In the genomic region with DNA sequence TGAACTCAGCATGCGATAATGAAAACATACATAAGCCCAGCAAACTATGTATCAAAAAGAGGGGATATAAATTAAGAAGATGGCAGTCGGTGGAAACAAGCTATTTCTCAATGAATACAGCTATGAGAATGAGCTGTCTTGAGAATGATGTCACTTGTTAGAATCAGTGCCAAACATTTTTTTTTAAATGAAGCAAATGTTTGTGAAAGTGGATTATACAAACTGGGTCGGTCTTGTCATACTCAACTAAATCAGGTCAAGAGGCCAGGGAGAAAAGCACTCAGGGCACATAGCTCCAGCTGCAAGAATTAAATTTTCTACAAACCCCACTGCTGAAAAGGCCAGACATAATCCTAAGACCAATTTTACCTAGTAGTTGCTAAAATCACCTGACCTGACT, we compare ENCODE assay signal across 28 cellular contexts.
DNase-seq lines count a peak whose midpoint lies in the region; ATAC-seq, FAIRE-seq and TF ChIP-seq lines count a peak whose summit lies in the region.
"Had no signal": no experiment of that assay in that cellular context is flagged by ENCODE, and none has a peak within 500 bp of the region (broad histone marks: within the 10 kb centered on the region; RNA-seq: fewer than 3 reads in every experiment).

No MANE protein-coding gene starts in this region.

- H4K5ac ChIP-seq in IMR-90 (ENCODE audit: low read depth, low read length), result no peak overlapping the region

- BruUV-seq in IMR-90 (replicated peaks; lab: Mats Ljungman, UMichigan), result no TSS peak

- no peak overlapping the region for H3K27ac Mint-ChIP-seq in T-cell
- no peak overlapping the region for H3K27ac Mint-ChIP-seq in activated naive CD8-positive, alpha-beta T cell treated with anti-CD3 and anti-CD28 coated beads, Interleukin-2, amount 50 U/mL, for 24 hours
- H3K27ac Mint-ChIP-seq: activated naive CD4-positive, alpha-beta T cell treated with anti-CD3 and anti-CD28 coated beads, Interleukin-2, amount 50 U/mL, for 24 hours; activated T-helper 17 cell treated with anti-CD3 and anti-CD28 coated beads, Interleukin-2, amount 50 U/mL, for 72 hours; effector memory CD8-positive, alpha-beta T cell; naive thymus-derived CD4-positive, alpha-beta T cell; stimulated activated memory B cell treated with anti-CD40 and anti-IgM and Interleukin-4, amounts not matched to agents 10 μg/mL and 1 μg/mL and 100 μg/mL, for 72 hours had no signal

- no peak overlapping the region for H2BK15ac ChIP-seq in IMR-90 (ENCODE audit: low read depth, low read length)

- no peak overlapping the region for H3K18ac ChIP-seq in IMR-90 (ENCODE audit: low read depth, low read length)

- H3K4me3 Mint-ChIP-seq in T-cell, result no peak overlapping the region
- no peak overlapping the region for H3K4me3 Mint-ChIP-seq in activated naive CD8-positive, alpha-beta T cell treated with anti-CD3 and anti-CD28 coated beads, Interleukin-2, amount 50 U/mL, for 24 hours
- H3K4me3 Mint-ChIP-seq: activated naive CD4-positive, alpha-beta T cell treated with anti-CD3 and anti-CD28 coated beads, Interleukin-2, amount 50 U/mL, for 24 hours; activated T-helper 17 cell treated with anti-CD3 and anti-CD28 coated beads, Interleukin-2, amount 50 U/mL, for 72 hours; effector memory CD8-positive, alpha-beta T cell; naive thymus-derived CD4-positive, alpha-beta T cell; stimulated activated memory B cell treated with anti-CD40 and anti-IgM and Interleukin-4, amounts not matched to agents 10 μg/mL and 1 μg/mL and 100 μg/mL, for 72 hours had no signal

- no peaks in the 10 kb centered on the region for H3K36me3 Mint-ChIP-seq in T-cell
- H3K36me3 Mint-ChIP-seq in activated naive CD8-positive, alpha-beta T cell treated with anti-CD3 and anti-CD28 coated beads, Interleukin-2, amount 50 U/mL, for 24 hours (ENCODE audit: low read depth), result no peaks in the 10 kb centered on the region
- H3K36me3 Mint-ChIP-seq: activated naive CD4-positive, alpha-beta T cell treated with anti-CD3 and anti-CD28 coated beads, Interleukin-2, amount 50 U/mL, for 24 hours; naive thymus-derived CD4-positive, alpha-beta T cell; stimulated activated memory B cell treated with anti-CD40 and anti-IgM and Interleukin-4, amounts not matched to agents 10 μg/mL and 1 μg/mL and 100 μg/mL, for 72 hours had no signal

- no peak overlapping the region for H2AK5ac ChIP-seq in IMR-90 (ENCODE audit: low read depth, low read length)

- H3K9ac ChIP-seq in IMR-90 (ENCODE audit: low read depth, low read length), result no peak overlapping the region
- H3K9ac ChIP-seq: BLaER1, KMS-11 had no signal

- in situ Hi-C loops in IMR-90 (cut with MboI; ENCODE audit: low sequenced_read_pairs), result no loop called here

- no peak overlapping the region for H3K23ac ChIP-seq in IMR-90 (ENCODE audit: low read depth, low read length)

- no peak for TF ChIP-seq RAD21 in IMR-90 (IDR thresholded peaks at IDR 0.05; ENCODE audit: low read length)

- H3K27me3 Mint-ChIP-seq in T-cell, result no peaks in the 10 kb centered on the region
- H3K27me3 Mint-ChIP-seq in activated naive CD8-positive, alpha-beta T cell treated with anti-CD3 and anti-CD28 coated beads, Interleukin-2, amount 50 U/mL, for 24 hours, result no peaks in the 10 kb centered on the region
- H3K27me3 Mint-ChIP-seq: activated naive CD4-positive, alpha-beta T cell treated with anti-CD3 and anti-CD28 coated beads, Interleukin-2, amount 50 U/mL, for 24 hours; activated T-helper 17 cell treated with anti-CD3 and anti-CD28 coated beads, Interleukin-2, amount 50 U/mL, for 72 hours; effector memory CD8-positive, alpha-beta T cell; naive thymus-derived CD4-positive, alpha-beta T cell; stimulated activated memory B cell treated with anti-CD40 and anti-IgM and Interleukin-4, amounts not matched to agents 10 μg/mL and 1 μg/mL and 100 μg/mL, for 72 hours had no signal

- intact Hi-C loops in IMR-90 (cut with micrococcal nuclease), result no loop called here

- H3K9me1 ChIP-seq in IMR-90 (ENCODE audit: insufficient read depth, low read length), result no peaks in the 10 kb centered on the region

- POLR2A ChIA-PET in IMR-90 (lab: Charles Lee; ENCODE audit: unreplicated experiment), result no interaction called here
- POLR2A ChIA-PET in T-cell (lab: Charles Lee), result interaction anchor here in 1 of 2 donors (0.7 kb wide), 1 partner anchor 52 kb away, joined by 3 read pairs; no protein-coding TSS in a partner anchor

- H2AK9ac ChIP-seq in IMR-90 (replicated peaks; ENCODE audit: low read depth, low read length, poor library complexity), result no peak overlapping the region

- WGBS in IMR-90 (ENCODE audit: extremely low coverage in 2 of 2, insufficient read length in 1 of 2), 2 experiments, result no CpG with 5 or more reads among the region's 3 CpGs

- H3K4me1 Mint-ChIP-seq in T-cell, result no peaks in the 10 kb centered on the region
- no peaks in the 10 kb centered on the region for H3K4me1 Mint-ChIP-seq in activated naive CD8-positive, alpha-beta T cell treated with anti-CD3 and anti-CD28 coated beads, Interleukin-2, amount 50 U/mL, for 24 hours
- H3K4me1 Mint-ChIP-seq: activated naive CD4-positive, alpha-beta T cell treated with anti-CD3 and anti-CD28 coated beads, Interleukin-2, amount 50 U/mL, for 24 hours; activated T-helper 17 cell treated with anti-CD3 and anti-CD28 coated beads, Interleukin-2, amount 50 U/mL, for 72 hours; naive thymus-derived CD4-positive, alpha-beta T cell; stimulated activated memory B cell treated with anti-CD40 and anti-IgM and Interleukin-4, amounts not matched to agents 10 μg/mL and 1 μg/mL and 100 μg/mL, for 72 hours had no signal

- H4K91ac ChIP-seq in IMR-90 (ENCODE audit: insufficient read depth, low read depth, low read length), result no peak overlapping the region

- CTCF ChIA-PET in IMR-90 (lab: Yijun Ruan, JAX), result interaction anchor here (0.6 kb wide), 1 partner anchor 1788 kb away, joined by 5 read pairs; no protein-coding TSS in a partner anchor
- CTCF ChIA-PET in T-cell (lab: Charles Lee), result interaction anchor here in 1 of 2 donors (0.7 kb wide), 1 partner anchor 431 kb away, joined by 3 read pairs; no protein-coding TSS in a partner anchor

- no peaks in the 10 kb centered on the region for H3K79me1 ChIP-seq in IMR-90 (ENCODE audit: low read depth in 1 of 2, low read length in 2 of 2)

- no peak for TF ChIP-seq POLR2A in IMR-90 (IDR thresholded peaks at IDR 0.05; ENCODE audit: low read depth, low read length)

- H3K9me3 ChIP-seq in IMR-90 (ENCODE audit: control insufficient read depth, insufficient read depth, low read length), result peaks cover under 1% of the 10 kb centered on the region
- H3K9me3 ChIP-seq: A549, BLaER1, Peyer's patch, SJSA1, suprapubic skin had no signal

- no peak overlapping the region for H3K56ac ChIP-seq in IMR-90 (ENCODE audit: extremely low read depth, insufficient read depth, low read length)

- TF ChIP-seq CTCF in AG10803 (conservative IDR thresholded peaks at IDR 0.05; ENCODE audit: low read length) (no peak), IMR-90 (conservative IDR thresholded peaks at IDR 0.05; ENCODE audit: low read depth, low read length) (no peak), bronchial epithelial cell (IDR thresholded peaks at IDR 0.05; ENCODE audit: insufficient read depth, low read length, severe bottlenecking) (no peak)

- H2BK20ac ChIP-seq in IMR-90 (ENCODE audit: low read depth, low read length), result no peak overlapping the region

- ATAC-seq in IMR-90 (ENCODE audit: low read depth) (peak; percentile 72), T-cell (replicated peaks in 1 of 4) (no peak), GM18907 (IDR thresholded peaks at IDR 0.05; ENCODE audit: unreplicated experiment) (no peak)
- no peak for ATAC-seq in activated naive CD8-positive, alpha-beta T cell treated with anti-CD3 and anti-CD28 coated beads, Interleukin-2, amount 50 U/mL, for 24 hours
- ATAC-seq: A549; activated T-helper 17 cell treated with anti-CD3 and anti-CD28 coated beads, Interleukin-2, amount 50 U/mL, for 72 hours; effector memory CD8-positive, alpha-beta T cell; left lung; naive thymus-derived CD4-positive, alpha-beta T cell; stimulated activated memory B cell treated with anti-CD40 and anti-IgM and Interleukin-4, amounts not matched to agents 10 μg/mL and 1 μg/mL and 100 μg/mL, for 72 hours had no signal

- H3K4me3 ChIP-seq in AG10803 (ENCODE audit: low read length) (no peak overlapping the region), IMR-90 (ENCODE audit: insufficient read depth, low read depth, low read length) (no peak overlapping the region), bronchial epithelial cell (ENCODE audit: low read depth, low read length) (no peak overlapping the region)
- H3K4me3 ChIP-seq: A549, BLaER1, hepatocyte, left lung, Peyer's patch, SJSA1, suprapubic skin had no signal

- no peak for FAIRE-seq in bronchial epithelial cell (lab: Jason Lieb, UNC)
- FAIRE-seq: A549 had no signal

- no peak overlapping the region for H2BK5ac ChIP-seq in IMR-90 (ENCODE audit: low read depth, low read length, poor library complexity, severe bottlenecking)

- H3K4me2 ChIP-seq in IMR-90 (ENCODE audit: low read depth, low read length), result no peak overlapping the region; the same call in 1 of the 2 replicates
- H3K4me2 ChIP-seq: A549, BLaER1, hepatocyte, KMS-11 had no signal

- H3K4ac ChIP-seq in IMR-90 (ENCODE audit: low read depth, low read length), result no peak overlapping the region

- H3K4me1 ChIP-seq in IMR-90 (ENCODE audit: control insufficient read depth, insufficient read depth, low read length), result no peaks in the 10 kb centered on the region
- H3K4me1 ChIP-seq: A549, BLaER1, left lung, Peyer's patch, SJSA1, suprapubic skin had no signal

- no peaks in the 10 kb centered on the region for H4K20me1 ChIP-seq in IMR-90 (ENCODE audit: insufficient read depth, low read length)
- H4K20me1 ChIP-seq: BLaER1 had no signal

- no peak overlapping the region for H4K8ac ChIP-seq in IMR-90 (ENCODE audit: low read depth in 2 of 2, low read length in 2 of 2)

- DNase-seq in AG10803 (ENCODE audit: low read depth) (peak; percentile 2), IMR-90 (peak; percentile 34), bronchial epithelial cell (ENCODE audit: low read depth) (peak; percentile 2), fibroblast of the conjunctiva (ENCODE audit: low read depth) (peak; percentile 23), T-cell (no peak), NCI-H2107 treated with DMSO at 0.1 percent for 48 hours (lab: John Stamatoyannopoulos, UW; ENCODE audit: unreplicated experiment) (no peak)
- DNase-seq in activated naive CD8-positive, alpha-beta T cell treated with anti-CD3 and anti-CD28 coated beads, Interleukin-2, amount 50 U/mL, for 24 hours, result no peak
- DNase-seq: activated CD4-positive, alpha-beta T cell treated with anti-CD3 and anti-CD28 coated beads, Interleukin-2, amount 50 U/mL, for 48 hours; activated CD8-positive, alpha-beta memory T cell treated with anti-CD3 and anti-CD28 coated beads, Interleukin-2, amount 50 U/mL, for 48 hours; effector memory CD8-positive, alpha-beta T cell; left lung; naive thymus-derived CD4-positive, alpha-beta T cell; NCI-H1694; NCI-H526 treated with DMSO at 0.1 percent for 48 hours; occipital lobe; Peyer's patch; stimulated activated CD4-positive, alpha-beta T cell treated with anti-CD3 and anti-CD28 coated beads, Interleukin-4, amount 100 ng/mL, for 1 hour; T-helper 1 cell had no signal

- no peak overlapping the region for H2BK120ac ChIP-seq in IMR-90 (ENCODE audit: low read depth, low read length)

- H3K36me3 ChIP-seq in IMR-90 (ENCODE audit: control insufficient read depth, insufficient read depth, low read length) (no peaks in the 10 kb centered on the region), bronchial epithelial cell (ENCODE audit: control insufficient read depth, insufficient read depth, low read length) (no peaks in the 10 kb centered on the region)
- H3K36me3 ChIP-seq: BLaER1, left lung, Peyer's patch, SJSA1, suprapubic skin had no signal

- H3K9me3 Mint-ChIP-seq in T-cell, result peaks cover 4 to 29% (median 9%) of the 10 kb centered on the region in 3 donors
- peaks cover 7% of the 10 kb centered on the region for H3K9me3 Mint-ChIP-seq in activated naive CD8-positive, alpha-beta T cell treated with anti-CD3 and anti-CD28 coated beads, Interleukin-2, amount 50 U/mL, for 24 hours
- H3K9me3 Mint-ChIP-seq: activated T-helper 17 cell treated with anti-CD3 and anti-CD28 coated beads, Interleukin-2, amount 50 U/mL, for 72 hours had no signal

- H3K14ac ChIP-seq in IMR-90 (replicated peaks; ENCODE audit: low read depth, low read length), result no peak overlapping the region

- no peak overlapping the region for H3K27ac ChIP-seq in IMR-90 (ENCODE audit: insufficient read depth, low read length)
- H3K27ac ChIP-seq: A549, BLaER1, hepatocyte, KMS-11, left lung, Peyer's patch, SJSA1, suprapubic skin had no signal

- H3K27me3 ChIP-seq in IMR-90 (ENCODE audit: control insufficient read depth, insufficient read depth, low read length), result no peaks in the 10 kb centered on the region
- H3K27me3 ChIP-seq in bronchial epithelial cell (ENCODE audit: control insufficient read depth, insufficient read depth, low read length), result no peaks in the 10 kb centered on the region
- H3K27me3 ChIP-seq: BLaER1, hepatocyte, left lung, Peyer's patch, SJSA1, suprapubic skin had no signal

- dilution Hi-C loops in IMR-90 (cut with HindIII; ENCODE audit: low sequenced_read_pairs, unreplicated experiment), result no loop called here

- H2AFZ ChIP-seq in IMR-90 (replicated peaks; ENCODE audit: low read length, poor library complexity), result no peak overlapping the region
- H2AFZ ChIP-seq: hepatocyte had no signal

Comparison
In these comparisons a context has a peak if more than half of its experiments do, and no peak if none do; other contexts are left out.
1. DNase-seq: peak in AG10803 (single experiment), IMR-90 (single experiment), bronchial epithelial cell (single experiment) and fibroblast of the conjunctiva (single experiment); none in T-cell (0 of 34), NCI-H2107 treated with DMSO at 0.1 percent for 48 hours (single experiment) and activated naive CD8-positive, alpha-beta T cell treated with anti-CD3 and anti-CD28 coated beads, Interleukin-2, amount 50 U/mL, for 24 hours (single experiment).